Comparison of ENCODE assay signal across 1 cellular context in genomic region chr7:81478664-81479063, GRCh38.
TF ChIP-seq lines count a peak whose summit lies in the region.

No MANE protein-coding gene starts in this region.

TF ChIP-seq in HepG2, 621 proteins besides CTCF, POLR2A, EP300 and RAD21 (continued from another document and continues in another):
- TF ChIP-seq, protein P1, sequence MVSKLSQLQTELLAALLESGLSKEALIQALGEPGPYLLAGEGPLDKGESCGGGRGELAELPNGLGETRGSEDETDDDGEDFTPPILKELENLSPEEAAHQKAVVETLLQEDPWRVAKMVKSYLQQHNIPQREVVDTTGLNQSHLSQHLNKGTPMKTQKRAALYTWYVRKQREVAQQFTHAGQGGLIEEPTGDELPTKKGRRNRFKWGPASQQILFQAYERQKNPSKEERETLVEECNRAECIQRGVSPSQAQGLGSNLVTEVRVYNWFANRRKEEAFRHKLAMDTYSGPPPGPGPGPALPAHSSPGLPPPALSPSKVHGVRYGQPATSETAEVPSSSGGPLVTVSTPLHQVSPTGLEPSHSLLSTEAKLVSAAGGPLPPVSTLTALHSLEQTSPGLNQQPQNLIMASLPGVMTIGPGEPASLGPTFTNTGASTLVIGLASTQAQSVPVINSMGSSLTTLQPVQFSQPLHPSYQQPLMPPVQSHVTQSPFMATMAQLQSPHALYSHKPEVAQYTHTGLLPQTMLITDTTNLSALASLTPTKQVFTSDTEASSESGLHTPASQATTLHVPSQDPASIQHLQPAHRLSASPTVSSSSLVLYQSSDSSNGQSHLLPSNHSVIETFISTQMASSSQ (IDR thresholded peaks at IDR 0.05; ENCODE audit: low read depth), result no peak
- TF ChIP-seq, protein P1 (CRISPR knock-in tag; IDR thresholded peaks at IDR 0.05; ENCODE audit: borderline replicate concordance), result no peak
- TF ChIP-seq HNRNPK (IDR thresholded peaks at IDR 0.05; ENCODE audit: low read depth, low read length, poor library complexity, severe bottlenecking) (no peak), ZNF331 (CRISPR knock-in tag; IDR thresholded peaks at IDR 0.05) (no peak), NFKBIZ (CRISPR knock-in tag; IDR thresholded peaks at IDR 0.05) (no peak), ZNF674 (CRISPR knock-in tag; IDR thresholded peaks at IDR 0.05; ENCODE audit: low read depth) (no peak), GTF2F1 (IDR thresholded peaks at IDR 0.05; ENCODE audit: low read length) (no peak), AHR (CRISPR knock-in tag; IDR thresholded peaks at IDR 0.05) (no peak), ZNF30 (CRISPR knock-in tag; IDR thresholded peaks at IDR 0.05) (no peak), STAG1 (CRISPR knock-in tag; IDR thresholded peaks at IDR 0.05) (no peak), DPF2 (CRISPR knock-in tag; IDR thresholded peaks at IDR 0.05; ENCODE audit: borderline replicate concordance, low read depth) (no peak), ZNF776 (CRISPR knock-in tag; IDR thresholded peaks at IDR 0.05) (no peak), ZNF720 (CRISPR knock-in tag; IDR thresholded peaks at IDR 0.05) (no peak), ZSCAN29 (CRISPR knock-in tag; conservative IDR thresholded peaks at IDR 0.05) (no peak), SP4 (CRISPR knock-in tag; IDR thresholded peaks at IDR 0.05) (no peak), SMC3 (IDR thresholded peaks at IDR 0.05; ENCODE audit: low read length) (no peak), HNF4G (IDR thresholded peaks at IDR 0.05; ENCODE audit: borderline replicate concordance, low read depth, low read length) (no peak), HNF4G (CRISPR knock-in tag; IDR thresholded peaks at IDR 0.05; ENCODE audit: borderline replicate concordance, low read depth) (no peak), ZNF563 (CRISPR knock-in tag; IDR thresholded peaks at IDR 0.05) (no peak), REL (CRISPR knock-in tag; conservative IDR thresholded peaks at IDR 0.05) (no peak), PPARG (CRISPR knock-in tag; conservative IDR thresholded peaks at IDR 0.05) (no peak), MTF2 (CRISPR knock-in tag; IDR thresholded peaks at IDR 0.05; ENCODE audit: borderline replicate concordance) (no peak), ZNF17 (CRISPR knock-in tag; IDR thresholded peaks at IDR 0.05) (no peak), TEAD3 (CRISPR knock-in tag; optimal IDR thresholded peaks at IDR 0.05; ENCODE audit: borderline replicate concordance) (no peak), ZNF766 (CRISPR knock-in tag; IDR thresholded peaks at IDR 0.05; ENCODE audit: borderline replicate concordance) (no peak), PHF8 (CRISPR knock-in tag; IDR thresholded peaks at IDR 0.05) (no peak), YEATS4 (CRISPR knock-in tag; IDR thresholded peaks at IDR 0.05; ENCODE audit: borderline replicate concordance) (no peak), GLI4 (CRISPR knock-in tag; IDR thresholded peaks at IDR 0.05; ENCODE audit: borderline replicate concordance) (no peak), ZNF24 (IDR thresholded peaks at IDR 0.05) (no peak), ZNF337 (CRISPR knock-in tag; IDR thresholded peaks at IDR 0.05; ENCODE audit: borderline replicate concordance, low read depth) (no peak), ZFP91 (CRISPR knock-in tag; IDR thresholded peaks at IDR 0.05; ENCODE audit: borderline replicate concordance) (peak; percentile 28; the same call in 1 of the 2 replicates), ZNF746 (CRISPR knock-in tag; IDR thresholded peaks at IDR 0.05) (no peak), FOSL2 (CRISPR knock-in tag; IDR thresholded peaks at IDR 0.05) (peak; percentile 22; the same call in 1 of the 2 replicates), PLRG1 (conservative IDR thresholded peaks at IDR 0.05) (no peak), GPN1 (CRISPR knock-in tag; IDR thresholded peaks at IDR 0.05; ENCODE audit: borderline replicate concordance) (no peak), SAP130 (CRISPR knock-in tag; IDR thresholded peaks at IDR 0.05; ENCODE audit: low read depth) (no peak), PATZ1 (CRISPR knock-in tag; IDR thresholded peaks at IDR 0.05) (no peak), ZNF143 (CRISPR knock-in tag; IDR thresholded peaks at IDR 0.05) (no peak), ADNP (CRISPR knock-in tag; IDR thresholded peaks at IDR 0.05) (no peak), ZNF496 (CRISPR knock-in tag; IDR thresholded peaks at IDR 0.05; ENCODE audit: insufficient replicate concordance) (no peak), POLR2AphosphoS2 (IDR thresholded peaks at IDR 0.05; ENCODE audit: low read depth, low read length) (no peak), TCF7 (IDR thresholded peaks at IDR 0.05; ENCODE audit: low read depth) (no peak), SMYD3 (CRISPR knock-in tag; IDR thresholded peaks at IDR 0.05) (no peak), SALL1 (CRISPR knock-in tag; IDR thresholded peaks at IDR 0.05) (peak; percentile 25; the same call in 1 of the 2 replicates), THAP7 (CRISPR knock-in tag; IDR thresholded peaks at IDR 0.05) (no peak), CENPBD1 (CRISPR knock-in tag; IDR thresholded peaks at IDR 0.05; ENCODE audit: borderline replicate concordance, low read depth) (no peak), ZFP62 (CRISPR knock-in tag; IDR thresholded peaks at IDR 0.05) (no peak), ZMYM4 (CRISPR knock-in tag; IDR thresholded peaks at IDR 0.05) (0 out of 2 replicates have a peak, but pooled peaks have one; percentile 56), ZNF547 (CRISPR knock-in tag; IDR thresholded peaks at IDR 0.05) (no peak), CBX5 (CRISPR knock-in tag; IDR thresholded peaks at IDR 0.05; ENCODE audit: borderline replicate concordance) (peak; percentile 37; the same call in 1 of the 2 replicates), ARNT2 (CRISPR knock-in tag; IDR thresholded peaks at IDR 0.05; ENCODE audit: low read depth) (no peak), NR2F1 (CRISPR knock-in tag; IDR thresholded peaks at IDR 0.05) (no peak), GABPA (IDR thresholded peaks at IDR 0.05; ENCODE audit: low read depth, low read length) (no peak), GABPA (CRISPR knock-in tag; IDR thresholded peaks at IDR 0.05; ENCODE audit: low read depth) (peak; percentile 37; the same call in 1 of the 2 replicates)
- TF ChIP-seq, protein P2, sequence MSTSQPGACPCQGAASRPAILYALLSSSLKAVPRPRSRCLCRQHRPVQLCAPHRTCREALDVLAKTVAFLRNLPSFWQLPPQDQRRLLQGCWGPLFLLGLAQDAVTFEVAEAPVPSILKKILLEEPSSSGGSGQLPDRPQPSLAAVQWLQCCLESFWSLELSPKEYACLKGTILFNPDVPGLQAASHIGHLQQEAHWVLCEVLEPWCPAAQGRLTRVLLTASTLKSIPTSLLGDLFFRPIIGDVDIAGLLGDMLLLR (CRISPR knock-in tag; IDR thresholded peaks at IDR 0.05), result no peak
- TF ChIP-seq, protein P3, sequence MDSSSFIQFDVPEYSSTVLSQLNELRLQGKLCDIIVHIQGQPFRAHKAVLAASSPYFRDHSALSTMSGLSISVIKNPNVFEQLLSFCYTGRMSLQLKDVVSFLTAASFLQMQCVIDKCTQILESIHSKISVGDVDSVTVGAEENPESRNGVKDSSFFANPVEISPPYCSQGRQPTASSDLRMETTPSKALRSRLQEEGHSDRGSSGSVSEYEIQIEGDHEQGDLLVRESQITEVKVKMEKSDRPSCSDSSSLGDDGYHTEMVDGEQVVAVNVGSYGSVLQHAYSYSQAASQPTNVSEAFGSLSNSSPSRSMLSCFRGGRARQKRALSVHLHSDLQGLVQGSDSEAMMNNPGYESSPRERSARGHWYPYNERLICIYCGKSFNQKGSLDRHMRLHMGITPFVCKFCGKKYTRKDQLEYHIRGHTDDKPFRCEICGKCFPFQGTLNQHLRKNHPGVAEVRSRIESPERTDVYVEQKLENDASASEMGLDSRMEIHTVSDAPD (CRISPR knock-in tag; IDR thresholded peaks at IDR 0.05), result no peak
- TF ChIP-seq, protein P4, sequence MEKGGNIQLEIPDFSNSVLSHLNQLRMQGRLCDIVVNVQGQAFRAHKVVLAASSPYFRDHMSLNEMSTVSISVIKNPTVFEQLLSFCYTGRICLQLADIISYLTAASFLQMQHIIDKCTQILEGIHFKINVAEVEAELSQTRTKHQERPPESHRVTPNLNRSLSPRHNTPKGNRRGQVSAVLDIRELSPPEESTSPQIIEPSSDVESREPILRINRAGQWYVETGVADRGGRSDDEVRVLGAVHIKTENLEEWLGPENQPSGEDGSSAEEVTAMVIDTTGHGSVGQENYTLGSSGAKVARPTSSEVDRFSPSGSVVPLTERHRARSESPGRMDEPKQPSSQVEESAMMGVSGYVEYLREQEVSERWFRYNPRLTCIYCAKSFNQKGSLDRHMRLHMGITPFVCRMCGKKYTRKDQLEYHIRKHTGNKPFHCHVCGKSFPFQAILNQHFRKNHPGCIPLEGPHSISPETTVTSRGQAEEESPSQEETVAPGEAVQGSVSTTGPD (CRISPR knock-in tag; IDR thresholded peaks at IDR 0.05), result no peak
- TF ChIP-seq, protein P5, sequence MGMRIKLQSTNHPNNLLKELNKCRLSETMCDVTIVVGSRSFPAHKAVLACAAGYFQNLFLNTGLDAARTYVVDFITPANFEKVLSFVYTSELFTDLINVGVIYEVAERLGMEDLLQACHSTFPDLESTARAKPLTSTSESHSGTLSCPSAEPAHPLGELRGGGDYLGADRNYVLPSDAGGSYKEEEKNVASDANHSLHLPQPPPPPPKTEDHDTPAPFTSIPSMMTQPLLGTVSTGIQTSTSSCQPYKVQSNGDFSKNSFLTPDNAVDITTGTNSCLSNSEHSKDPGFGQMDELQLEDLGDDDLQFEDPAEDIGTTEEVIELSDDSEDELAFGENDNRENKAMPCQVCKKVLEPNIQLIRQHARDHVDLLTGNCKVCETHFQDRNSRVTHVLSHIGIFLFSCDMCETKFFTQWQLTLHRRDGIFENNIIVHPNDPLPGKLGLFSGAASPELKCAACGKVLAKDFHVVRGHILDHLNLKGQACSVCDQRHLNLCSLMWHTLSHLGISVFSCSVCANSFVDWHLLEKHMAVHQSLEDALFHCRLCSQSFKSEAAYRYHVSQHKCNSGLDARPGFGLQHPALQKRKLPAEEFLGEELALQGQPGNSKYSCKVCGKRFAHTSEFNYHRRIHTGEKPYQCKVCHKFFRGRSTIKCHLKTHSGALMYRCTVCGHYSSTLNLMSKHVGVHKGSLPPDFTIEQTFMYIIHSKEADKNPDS (CRISPR knock-in tag; IDR thresholded peaks at IDR 0.05), result no peak
- TF ChIP-seq, protein P6, sequence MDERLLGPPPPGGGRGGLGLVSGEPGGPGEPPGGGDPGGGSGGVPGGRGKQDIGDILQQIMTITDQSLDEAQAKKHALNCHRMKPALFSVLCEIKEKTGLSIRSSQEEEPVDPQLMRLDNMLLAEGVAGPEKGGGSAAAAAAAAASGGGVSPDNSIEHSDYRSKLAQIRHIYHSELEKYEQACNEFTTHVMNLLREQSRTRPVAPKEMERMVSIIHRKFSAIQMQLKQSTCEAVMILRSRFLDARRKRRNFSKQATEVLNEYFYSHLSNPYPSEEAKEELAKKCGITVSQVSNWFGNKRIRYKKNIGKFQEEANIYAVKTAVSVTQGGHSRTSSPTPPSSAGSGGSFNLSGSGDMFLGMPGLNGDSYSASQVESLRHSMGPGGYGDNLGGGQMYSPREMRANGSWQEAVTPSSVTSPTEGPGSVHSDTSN (CRISPR knock-in tag; IDR thresholded peaks at IDR 0.05), result no peak
